ENCODE assay signal across 9 cellular contexts in genomic region chr16:66588981-66589713, GRCh38. TPM values are rescaled to one million over a fixed set of nuclear protein-coding genes. Genes with fewer than 3 reads are reported as not detected.
DNase-seq lines count a peak whose midpoint lies in the region; ATAC-seq and TF ChIP-seq lines count a peak whose summit lies in the region.
"Had no signal": no experiment of that assay in that cellular context is flagged by ENCODE, and none has a peak within 500 bp of the region (broad histone marks: within the 10 kb centered on the region; RNA-seq: fewer than 3 reads in every experiment).

No MANE protein-coding gene starts in this region.

- H4K5ac ChIP-seq in IMR-90 (ENCODE audit: low read depth, low read length): no peak overlapping the region

- H3K9ac ChIP-seq in IMR-90 (ENCODE audit: low read depth, low read length): no peak overlapping the region

- no TSS peak for BruUV-seq in IMR-90 (replicated peaks; lab: Mats Ljungman, UMichigan)

- dilution Hi-C loops in IMR-90 (cut with HindIII; ENCODE audit: low sequenced_read_pairs, unreplicated experiment): no loop called here

- peaks cover 24% of the 10 kb centered on the region for H3K27me3 ChIP-seq in IMR-90 (ENCODE audit: control insufficient read depth, insufficient read depth, low read length)

- ATAC-seq in IMR-90 (ENCODE audit: low read depth) (peak; percentile 63; the same call in 1 of the 2 replicates), natural killer cell (peak; percentile 98 to 100 (median 99)), GM21390 (IDR thresholded peaks at IDR 0.05; ENCODE audit: unreplicated experiment) (no peak)

- no peak overlapping the region for H2BK120ac ChIP-seq in IMR-90 (ENCODE audit: low read depth, low read length)

- no peak overlapping the region for H3K27ac ChIP-seq in IMR-90 (ENCODE audit: insufficient read depth, low read length)

- POLR2A ChIA-PET in IMR-90 (lab: Charles Lee; ENCODE audit: unreplicated experiment): no interaction called here

- H4K91ac ChIP-seq in IMR-90 (ENCODE audit: insufficient read depth, low read depth, low read length): no peak overlapping the region

- CTCF ChIA-PET in IMR-90 (lab: Yijun Ruan, JAX): interaction anchor here (0.5 to 0.7 kb wide), 3 partner anchors 73 to 271 kb away, joined by 3 read pairs; no protein-coding TSS in a partner anchor

- peak; percentile 18 for DNase-seq in NK-92 treated with Interleukin-12 subunit alpha and Interleukin-12 subunit beta, amount 100 ng/mL, for 24 hours (lab: John Stamatoyannopoulos, UW)
- DNase-seq in NK-92 (lab: John Stamatoyannopoulos, UW; ENCODE audit: unreplicated experiment) (no peak), IMR-90 (peak; percentile 18), natural killer cell (peak; percentile 60), T1000 (lab: John Stamatoyannopoulos, UW) (no peak)
- DNase-seq in activated CD4-positive, alpha-beta T cell treated with anti-CD3 and anti-CD28 coated beads for 1 hour: peak; percentile 49
- peak; percentile 47 for DNase-seq in effector CD4-positive, alpha-beta T cell

- H3K36me3 Mint-ChIP-seq in natural killer cell: no peaks in the 10 kb centered on the region

- H3K4me3 Mint-ChIP-seq in natural killer cell: peak overlapping the region; percentile 77

- no peak for TF ChIP-seq POLR2A in IMR-90 (IDR thresholded peaks at IDR 0.05; ENCODE audit: low read depth, low read length)

- peaks cover 0 to 2% of the 10 kb centered on the region in 2 donors for H3K27me3 Mint-ChIP-seq in natural killer cell (ENCODE audit: low read depth in 2 of 2)

- H3K9me3 Mint-ChIP-seq in natural killer cell: no peaks in the 10 kb centered on the region

- no peak overlapping the region for H2BK5ac ChIP-seq in IMR-90 (ENCODE audit: low read depth, low read length, poor library complexity, severe bottlenecking)

- no peak overlapping the region for H3K23ac ChIP-seq in IMR-90 (ENCODE audit: low read depth, low read length)

- TF ChIP-seq CTCF in IMR-90 (conservative IDR thresholded peaks at IDR 0.05; ENCODE audit: low read depth, low read length): peak; percentile 51
- peak; percentile 86 for TF ChIP-seq CTCF in natural killer cell (IDR thresholded peaks at IDR 0.05)

- no peaks in the 10 kb centered on the region for H3K36me3 ChIP-seq in IMR-90 (ENCODE audit: control insufficient read depth, insufficient read depth, low read length)

- in situ Hi-C loops in IMR-90 (cut with MboI; ENCODE audit: low sequenced_read_pairs): no loop called here

- peak overlapping the region; percentile 19 to 63 for H3K27ac Mint-ChIP-seq in natural killer cell

- H4K8ac ChIP-seq in IMR-90 (ENCODE audit: low read depth in 2 of 2, low read length in 2 of 2): no peak overlapping the region

- H3K4ac ChIP-seq in IMR-90 (ENCODE audit: low read depth, low read length): no peak overlapping the region

- H3K79me1 ChIP-seq in IMR-90 (ENCODE audit: low read depth in 1 of 2, low read length in 2 of 2): no peaks in the 10 kb centered on the region

- peak; percentile 57 for TF ChIP-seq RAD21 in IMR-90 (IDR thresholded peaks at IDR 0.05; ENCODE audit: low read length)

- no peak overlapping the region; the same call in 2 of the 3 replicates for H2BK15ac ChIP-seq in IMR-90 (ENCODE audit: low read depth, low read length)

- peak overlapping the region; percentile 7 for H2AK9ac ChIP-seq in IMR-90 (replicated peaks; ENCODE audit: low read depth, low read length, poor library complexity)

- WGBS in IMR-90 (ENCODE audit: extremely low coverage in 2 of 2, insufficient read length in 1 of 2), 2 experiments: 90% methylated on average over 2 of the region's 8 CpGs; no CpG with 5 or more reads in 1 of the 2 experiments

- no peaks in the 10 kb centered on the region for H4K20me1 ChIP-seq in IMR-90 (ENCODE audit: insufficient read depth, low read length)

- H3K4me3 ChIP-seq in IMR-90 (ENCODE audit: insufficient read depth, low read depth, low read length): no peak overlapping the region

- no peaks in the 10 kb centered on the region for H3K4me1 ChIP-seq in IMR-90 (ENCODE audit: control insufficient read depth, insufficient read depth, low read length)

- no peak overlapping the region for H3K14ac ChIP-seq in IMR-90 (replicated peaks; ENCODE audit: low read depth, low read length)

- peaks cover 16 to 17% of the 10 kb centered on the region in 2 donors for H3K4me1 Mint-ChIP-seq in natural killer cell

- no peak overlapping the region for H3K4me2 ChIP-seq in IMR-90 (ENCODE audit: low read depth, low read length)

- H3K9me3 ChIP-seq in IMR-90 (ENCODE audit: control insufficient read depth, insufficient read depth, low read length): peaks cover 5% of the 10 kb centered on the region

- H3K18ac ChIP-seq in IMR-90 (ENCODE audit: low read depth, low read length): no peak overlapping the region

- H2BK20ac ChIP-seq in IMR-90 (ENCODE audit: low read depth, low read length): no peak overlapping the region

- no peak overlapping the region for H2AFZ ChIP-seq in IMR-90 (replicated peaks; ENCODE audit: low read length, poor library complexity)

- no peaks in the 10 kb centered on the region for H3K9me1 ChIP-seq in IMR-90 (ENCODE audit: insufficient read depth, low read length)

- intact Hi-C loops in IMR-90 (cut with micrococcal nuclease): loop anchor here (5.0 kb wide), 2 partner anchors 112 to 182 kb away; no protein-coding TSS in a partner anchor
- intact Hi-C loops in natural killer cell (cut with micrococcal nuclease): loop anchor here (1.0 to 5.0 kb wide), 3 partner anchors 72 to 183 kb away; no protein-coding TSS in a partner anchor

- H2AK5ac ChIP-seq in IMR-90 (ENCODE audit: low read depth, low read length): no peak overlapping the region

- H3K56ac ChIP-seq in IMR-90 (ENCODE audit: extremely low read depth, insufficient read depth, low read length): no peak overlapping the region

TF ChIP-seq in IMR-90, 13 proteins besides CTCF, POLR2A, EP300 and RAD21:
- TF ChIP-seq SMC3 (IDR thresholded peaks at IDR 0.05; ENCODE audit: low read depth, low read length): peak; percentile 44
- TF ChIP-seq FOS (IDR thresholded peaks at IDR 0.05; ENCODE audit: low read depth, low read length): no peak
- TF ChIP-seq MAFK (IDR thresholded peaks at IDR 0.05; ENCODE audit: low read depth, low read length): no peak
- TF ChIP-seq NFE2L2 (IDR thresholded peaks at IDR 0.05; ENCODE audit: low read depth, low read length): no peak
- TF ChIP-seq MXI1 (IDR thresholded peaks at IDR 0.05; ENCODE audit: borderline replicate concordance, low read depth, low read length): no peak
- no peak for TF ChIP-seq RFX5 (IDR thresholded peaks at IDR 0.05; ENCODE audit: low read depth, low read length)
- TF ChIP-seq MAZ (IDR thresholded peaks at IDR 0.05; ENCODE audit: borderline replicate concordance, low read depth, low read length): no peak

RNA-seq across cellular contexts. Expression of gene CMTM2, which starts 9.9 kb away (rescaled TPM):
- not detected in 2 replicates for total RNA-seq in IMR-90 (2012; rRNA removed)
- polyA plus RNA-seq in IMR-90 (2012; rRNA removed): not detected in 2 replicates
- polyA plus RNA-seq in IMR-90 (2012; cell fraction: cytosol; rRNA removed): not detected in 2 replicates
- 0.10 and 0.12 TPM in 2 replicates for polyA plus RNA-seq in IMR-90 (2012; cell fraction: nucleus; rRNA removed; ENCODE audit: low replicate concordance)
- total RNA-seq in natural killer cell: 1 to 10 TPM in 1 of 3 donors, under 1 TPM in 2; 0.61 to 1.6 (median 0.82) TPM
- total RNA-seq: dermis microvascular lymphatic vessel endothelial cell had no signal

RNA-seq across cellular contexts. Expression of gene CMTM3, which starts 15.4 kb away (rescaled TPM):
- 4.5 and 4.7 TPM in 2 replicates for total RNA-seq in IMR-90 (2012; rRNA removed)
- 34.6 and 35.5 TPM in 2 replicates for polyA plus RNA-seq in IMR-90 (2012; rRNA removed)
- polyA plus RNA-seq in IMR-90 (2012; cell fraction: cytosol; rRNA removed): 14.5 and 50.4 TPM in 2 replicates
- polyA plus RNA-seq in IMR-90 (2012; cell fraction: nucleus; rRNA removed; ENCODE audit: low replicate concordance): 32.0 and 33.9 TPM in 2 replicates
- total RNA-seq in natural killer cell: 10 to 100 TPM; 68.2 to 86.4 (median 85.0) TPM

RNA-seq across cellular contexts. Expression of gene CMTM1, which starts 22.9 kb away (rescaled TPM):
- 0.54 and 1.7 TPM in 2 replicates for total RNA-seq in IMR-90 (2012; rRNA removed)
- 1.8 and 2.1 TPM in 2 replicates for polyA plus RNA-seq in IMR-90 (2012; rRNA removed)
- polyA plus RNA-seq in IMR-90 (2012; cell fraction: cytosol; rRNA removed): 0.40 and 1.2 TPM in 2 replicates
- 0.95 and 0.96 TPM in 2 replicates for polyA plus RNA-seq in IMR-90 (2012; cell fraction: nucleus; rRNA removed; ENCODE audit: low replicate concordance)
- 1 to 10 TPM; 4.4 to 8.5 (median 7.8) TPM for total RNA-seq in natural killer cell

RNA-seq across cellular contexts. Expression of gene CKLF, which starts 36.8 kb away (rescaled TPM):
- 60.8 and 66.7 TPM in 2 replicates for total RNA-seq in IMR-90 (2012; rRNA removed)
- polyA plus RNA-seq in IMR-90 (2012; rRNA removed): 92.2 and 102 TPM in 2 replicates
- polyA plus RNA-seq in IMR-90 (2012; cell fraction: cytosol; rRNA removed): 87.1 and 119 TPM in 2 replicates
- 15.6 and 33.4 TPM in 2 replicates for polyA plus RNA-seq in IMR-90 (2012; cell fraction: nucleus; rRNA removed; ENCODE audit: low replicate concordance)
- 10 to 100 TPM; 48.0 to 69.7 (median 54.6) TPM for total RNA-seq in natural killer cell

RNA-seq across cellular contexts. Expression of gene TK2, which starts 39.2 kb away (rescaled TPM):
- total RNA-seq in IMR-90 (2012; rRNA removed) (16.5 and 20.0 TPM in 2 replicates), natural killer cell (10 to 100 TPM; 18.8 to 25.8 (median 25.1) TPM)
- polyA plus RNA-seq in IMR-90 (2012; rRNA removed): 12.6 and 14.7 TPM in 2 replicates
- polyA plus RNA-seq in IMR-90 (2012; cell fraction: cytosol; rRNA removed): 8.9 and 10.2 TPM in 2 replicates
- polyA plus RNA-seq in IMR-90 (2012; cell fraction: nucleus; rRNA removed; ENCODE audit: low replicate concordance): 19.2 and 37.2 TPM in 2 replicates

Comparison
In these comparisons a context has a peak if more than half of its experiments do, and no peak if none do; other contexts are left out.
1. DNase-seq: peak in NK-92 treated with Interleukin-12 subunit alpha and Interleukin-12 subunit beta, amount 100 ng/mL, for 24 hours (single experiment), IMR-90 (single experiment), activated CD4-positive, alpha-beta T cell treated with anti-CD3 and anti-CD28 coated beads for 1 hour (single experiment), effector CD4-positive, alpha-beta T cell (single experiment) and natural killer cell (single experiment); none in NK-92 (single experiment) and T1000 (single experiment).
2. RNA of gene CMTM3, which starts 15.4 kb away (total RNA-seq): 68.2 to 86.4 TPM in natural killer cell; 4.5 to 4.7 TPM in IMR-90; every median in the first group is over 10 times any median in the second.